Comparison of ENCODE assay signal across 10 cellular contexts in the genomic region with DNA sequence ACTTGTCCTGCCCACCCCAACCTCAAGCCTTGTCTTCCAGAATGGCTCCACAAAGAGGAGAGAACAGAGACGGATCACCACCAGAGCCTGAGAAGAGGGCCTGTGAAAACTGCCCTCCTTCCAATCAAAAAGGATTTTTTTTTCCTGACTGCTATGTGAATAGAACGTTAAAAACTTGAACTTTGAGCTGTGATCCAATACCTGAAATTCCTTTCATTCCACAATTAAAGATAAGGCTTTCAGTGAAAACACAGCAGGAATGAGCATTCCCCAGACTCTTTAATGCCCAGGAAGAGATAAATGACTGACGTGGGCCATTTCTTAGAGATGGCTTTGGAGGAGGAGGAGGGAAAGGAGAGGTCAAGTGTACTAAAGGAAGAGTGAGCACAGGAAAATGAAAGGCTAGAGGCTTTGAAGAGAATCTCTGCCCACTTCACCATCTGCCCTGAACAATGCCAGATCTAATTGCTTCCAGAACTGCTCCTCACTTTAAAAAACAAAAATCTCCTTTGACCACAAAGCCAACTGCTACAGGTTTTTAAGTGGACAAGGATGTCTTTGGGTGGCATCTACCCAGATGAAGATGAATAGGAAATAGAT.
DNase-seq lines count a peak whose midpoint lies in the region; ATAC-seq, FAIRE-seq and TF ChIP-seq lines count a peak whose summit lies in the region.
"Had no signal": no experiment of that assay in that cellular context is flagged by ENCODE, and none has a peak within 500 bp of the region (broad histone marks: within the 10 kb centered on the region; RNA-seq: fewer than 3 reads in every experiment).

No MANE protein-coding gene starts in this region.

- H3K4me3 ChIP-seq in choroid plexus epithelial cell (ENCODE audit: low read depth, low read length), result no peak overlapping the region
- H3K4me3 ChIP-seq in pancreas, result no peak overlapping the region
- no peak overlapping the region for H3K4me3 ChIP-seq in OCI-LY7 (ENCODE audit: low read depth, low read length, poor library complexity, severe bottlenecking)
- H3K4me3 ChIP-seq: cardiac muscle cell had no signal

- TF ChIP-seq CTCF in choroid plexus epithelial cell (conservative IDR thresholded peaks at IDR 0.05; ENCODE audit: low read depth, low read length), result no peak
- no peak for TF ChIP-seq CTCF in pancreas (IDR thresholded peaks at IDR 0.05)
- no peak for TF ChIP-seq CTCF in GM13976 (IDR thresholded peaks at IDR 0.05; ENCODE audit: borderline replicate concordance, control extremely low read depth, extremely low read depth, insufficient read depth, missing control alignments)
- TF ChIP-seq CTCF in OCI-LY7 (conservative IDR thresholded peaks at IDR 0.05; ENCODE audit: low read length), result no peak

- CTCF ChIA-PET in OCI-LY7 (lab: Charles Lee; ENCODE audit: unreplicated experiment), result no interaction called here

- H3K36me3 ChIP-seq in pancreas, result no peaks in the 10 kb centered on the region
- H3K36me3 ChIP-seq in OCI-LY7 (ENCODE audit: insufficient read depth, low read length), result no peaks in the 10 kb centered on the region
- H3K36me3 ChIP-seq: cardiac muscle cell had no signal

- peak; percentile 68 for DNase-seq in EL
- DNase-seq in NCI-H2029 treated with DMSO at 0.1 percent for 48 hours (lab: John Stamatoyannopoulos, UW), result peak; percentile 86
- peak; percentile 57 for DNase-seq in choroid plexus epithelial cell (ENCODE audit: low read depth)
- DNase-seq in pancreas, result no peak
- no peak for DNase-seq in GM13976 (ENCODE audit: low spot score)
- DNase-seq in OCI-LY7 (ENCODE audit: low spot score), result no peak
- DNase-seq in NOMO-1 (lab: John Stamatoyannopoulos, UW; ENCODE audit: unreplicated experiment in 2 of 2), result no peak
- DNase-seq in activated CD8-positive, alpha-beta memory T cell treated with anti-CD3 and anti-CD28 coated beads, Interleukin-2, amount 50 U/mL, for 48 hours, result no peak
- DNase-seq: KG1 had no signal

- WGBS in pancreas, 2 donors, result 15 to 17% methylated on average over 3 of the region's 3 CpGs

- FAIRE-seq in pancreas (lab: Jason Lieb, UNC), result no peak

- ATAC-seq in pancreas, result peak; percentile 19 to 48 (median 35)

- no peaks in the 10 kb centered on the region for H4K20me1 ChIP-seq in OCI-LY7 (ENCODE audit: insufficient read depth, low read length)

- no peaks in the 10 kb centered on the region for H3K79me2 ChIP-seq in OCI-LY7 (ENCODE audit: insufficient read depth, low read depth, low read length)

- H3K27me3 ChIP-seq in pancreas, result no peaks in the 10 kb centered on the region
- H3K27me3 ChIP-seq: cardiac muscle cell had no signal

- H3K9me3 ChIP-seq in pancreas, result no peaks in the 10 kb centered on the region
- no peaks in the 10 kb centered on the region for H3K9me3 ChIP-seq in OCI-LY7 (ENCODE audit: low read length)

- intact Hi-C loops in pancreas (cut with DNase I) (no loop called here), OCI-LY7 (cut with micrococcal nuclease; ENCODE audit: unreplicated experiment) (no loop called here)

- no peaks in the 10 kb centered on the region for H3K9me2 ChIP-seq in OCI-LY7 (ENCODE audit: insufficient read depth, low read length)

- no TSS peak for BruUV-seq in OCI-LY7 (replicated peaks; lab: Mats Ljungman, UMichigan)

- POLR2A ChIA-PET in OCI-LY7 (lab: Charles Lee), result no interaction called here

- H3K4me1 ChIP-seq in pancreas (peaks cover 26 to 64% (median 63%) of the 10 kb centered on the region in 3 donors), OCI-LY7 (ENCODE audit: insufficient read depth, low read length, poor library complexity, severe bottlenecking) (peaks cover 10% of the 10 kb centered on the region)

- no peak overlapping the region for H3K4me2 ChIP-seq in OCI-LY7 (ENCODE audit: low read length)

- no peak overlapping the region for H2AFZ ChIP-seq in OCI-LY7 (ENCODE audit: low read length)

- peak overlapping the region in 3 of 4 donors; percentile 0 to 80 (median 77) for H3K27ac ChIP-seq in pancreas
- no peak overlapping the region for H3K27ac ChIP-seq in OCI-LY7 (ENCODE audit: low read depth, low read length, poor library complexity, severe bottlenecking)
- H3K27ac ChIP-seq: cardiac muscle cell had no signal

- in situ Hi-C loops in GM13976 (cut with MboI; ENCODE audit: low sequenced_read_pairs, unreplicated experiment), result no loop called here

Comparison
In these comparisons a context has a peak if more than half of its experiments do, and no peak if none do; other contexts are left out.
1. DNase-seq: peak in EL (single experiment), NCI-H2029 treated with DMSO at 0.1 percent for 48 hours (single experiment) and choroid plexus epithelial cell (single experiment); none in pancreas (0 of 6), GM13976 (single experiment), OCI-LY7 (single experiment), NOMO-1 (0 of 2) and activated CD8-positive, alpha-beta memory T cell treated with anti-CD3 and anti-CD28 coated beads, Interleukin-2, amount 50 U/mL, for 48 hours (single experiment).